In genomic region chr3:165874663-165875489, GRCh38 we compare ENCODE assay signal across 27 cellular contexts. TPM values are rescaled to one million over a fixed set of nuclear protein-coding genes. Genes with fewer than 3 reads are reported as not detected.
A peak's percentile ranks its signal among the peaks of the same experiment; 100 is the strongest.
DNase-seq lines count a peak whose midpoint lies in the region; ATAC-seq and TF ChIP-seq lines count a peak whose summit lies in the region.
"Had no signal": no experiment of that assay in that cellular context is flagged by ENCODE, and none has a peak within 500 bp of the region (broad histone marks: within the 10 kb centered on the region; RNA-seq: fewer than 3 reads in every experiment).

No MANE protein-coding gene starts in this region.

- no CpG with 5 or more reads among the region's 18 CpGs for WGBS in neuronal stem cell (ENCODE audit: extremely low coverage in 2 of 2, insufficient read length in 2 of 2, insufficient replicate concordance in 1 of 2), 2 donors

- no peaks in the 10 kb centered on the region for H3K79me2 ChIP-seq in GM23338 (replicated peaks; ENCODE audit: insufficient read depth)
- H3K79me2 ChIP-seq: parathyroid adenoma had no signal

- peak; percentile 35 to 50 for TF ChIP-seq CTCF in GM23338 (conservative IDR thresholded peaks at IDR 0.05; ENCODE audit: low read depth in 2 of 2)
- no peak for TF ChIP-seq CTCF in WTC11 (IDR thresholded peaks at IDR 0.05)
- no peak for TF ChIP-seq CTCF in omental fat pad (IDR thresholded peaks at IDR 0.05)

- DNase-seq in GM23338 (ENCODE audit: low spot score) (peak; percentile 33), NCI-H2029 (lab: John Stamatoyannopoulos, UW) (peak; percentile 48), WTC11 (ENCODE audit: low spot score) (no peak), omental fat pad (ENCODE audit: low spot score) (no peak), neuronal stem cell (ENCODE audit: low spot score) (no peak), islet precursor cell (no peak), OCI-M2 (lab: John Stamatoyannopoulos, UW; ENCODE audit: unreplicated experiment) (no peak)
- DNase-seq: activated CD4-positive, alpha-beta T cell treated with anti-CD3 and anti-CD28 coated beads, Interleukin-2, amount 50 U/mL, for 4 hours; activated naive CD4-positive, alpha-beta T cell treated with anti-CD3 and anti-CD28 coated beads, Interleukin-2, amount 50 U/mL, for 16 hours; activated T-cell treated with anti-CD3 and anti-CD28 coated beads, Interleukin-2, amount 50 U/mL, for 72 hours; amygdala; COR-L47; GOT3; NCI-H1105 treated with DMSO at 0.1 percent for 48 hours; NCI-H2081 treated with DMSO at 0.1 percent for 48 hours; nephron progenitor cell; spleen; stimulated activated CD4-positive, alpha-beta T cell treated with anti-CD3 and anti-CD28 coated beads, Interleukin-2, amount 100 ng/mL, for 48 hours; substantia nigra; SW 1271 had no signal

- H3K23ac ChIP-seq in neuronal stem cell (ENCODE audit: low read depth, low read length, poor library complexity) = no peak overlapping the region

- no peaks in the 10 kb centered on the region for H3K9me3 ChIP-seq in neuronal stem cell (replicated peaks in 1 of 2; ENCODE audit: control insufficient read depth in 2 of 2, insufficient read depth in 1 of 2, low read depth in 1 of 2, low read length in 2 of 2)
- H3K9me3 ChIP-seq: BLaER1, breast epithelium had no signal

- no peak overlapping the region for H3K27ac Mint-ChIP-seq in GM23338
- H3K27ac Mint-ChIP-seq in WTC11 = no peak overlapping the region
- H3K27ac Mint-ChIP-seq: activated T-cell treated with anti-CD3 and anti-CD28 coated beads, Interleukin-2, amount 50 U/mL, for 72 hours; nephron progenitor cell; stimulated activated effector memory CD8-positive, alpha-beta T cell treated with anti-CD3 and anti-CD28 coated beads, Interleukin-12 subunit alpha, Interleukin-12 subunit beta, amount 100 ng/mL, for 72 hours had no signal

- H4K8ac ChIP-seq in neuronal stem cell (ENCODE audit: low read depth, low read length) = no peak overlapping the region

- H2AK5ac ChIP-seq in neuronal stem cell (ENCODE audit: low read depth, low read length) = no peak overlapping the region

- 0 out of 2 replicates have a peak, but pooled peaks cover 4% of the 10 kb centered on the region for H3K36me3 ChIP-seq in GM23338 (ENCODE audit: insufficient read depth)
- no peaks in the 10 kb centered on the region for H3K36me3 ChIP-seq in neuronal stem cell (replicated peaks in 1 of 2; ENCODE audit: control insufficient read depth in 2 of 2, insufficient read depth in 2 of 2, low read length in 2 of 2)
- H3K36me3 ChIP-seq: BLaER1, breast epithelium, spleen had no signal

- H3K9ac ChIP-seq in neuronal stem cell (ENCODE audit: low read depth, low read length, poor library complexity) = no peak overlapping the region
- H3K9ac ChIP-seq: BLaER1, parathyroid adenoma had no signal

- H2BK15ac ChIP-seq in neuronal stem cell (ENCODE audit: low read length) = no peak overlapping the region

- no peak overlapping the region for H2BK120ac ChIP-seq in neuronal stem cell (ENCODE audit: low read depth, low read length)

- no peaks in the 10 kb centered on the region for H3K79me1 ChIP-seq in neuronal stem cell (ENCODE audit: low read depth, low read length)

- no peak overlapping the region for H3K4me2 ChIP-seq in GM23338
- H3K4me2 ChIP-seq in neuronal stem cell (ENCODE audit: insufficient read depth, low read length, poor library complexity, severe bottlenecking) = no peak overlapping the region
- H3K4me2 ChIP-seq: BLaER1 had no signal

- H3K14ac ChIP-seq in neuronal stem cell (ENCODE audit: low read length) = no peak overlapping the region

- H3K27ac ChIP-seq in GM23338 (ENCODE audit: low read depth) (no peak overlapping the region), neuronal stem cell (replicated peaks; ENCODE audit: low read length) (no peak overlapping the region)
- H3K27ac ChIP-seq: BLaER1, breast epithelium, parathyroid adenoma, spleen had no signal

- H3K4me3 ChIP-seq in GM23338 (no peak overlapping the region), neuronal stem cell (ENCODE audit: low read length in 2 of 2) (no peak overlapping the region)
- H3K4me3 ChIP-seq: BLaER1, breast epithelium, spleen had no signal

- POLR2A ChIA-PET in WTC11 (lab: Charles Lee) = no interaction called here

- no peaks in the 10 kb centered on the region for H4K20me1 ChIP-seq in GM23338 (replicated peaks; ENCODE audit: insufficient read depth)
- H4K20me1 ChIP-seq: BLaER1 had no signal

- H3K4me1 ChIP-seq in GM23338 (ENCODE audit: insufficient read depth) (no peaks in the 10 kb centered on the region), neuronal stem cell (ENCODE audit: control insufficient read depth in 2 of 2, insufficient read depth in 1 of 2, low read depth in 1 of 2, low read length in 2 of 2) (no peaks in the 10 kb centered on the region)
- H3K4me1 ChIP-seq: BLaER1, breast epithelium, parathyroid adenoma, spleen had no signal

- H4K91ac ChIP-seq in neuronal stem cell (ENCODE audit: low read depth, low read length, poor library complexity) = no peak overlapping the region

- H2AFZ ChIP-seq in GM23338 (peak overlapping the region; percentile 63; the same call in 1 of the 2 replicates), neuronal stem cell (ENCODE audit: low read length) (no peak overlapping the region)
- H2AFZ ChIP-seq: parathyroid adenoma had no signal

- H3K4ac ChIP-seq in neuronal stem cell (ENCODE audit: low read length) = no peak overlapping the region

- H3K9me3 Mint-ChIP-seq in GM23338 (peaks cover 16% of the 10 kb centered on the region; the same call in 2 of the 3 replicates), WTC11 (peaks cover 34% of the 10 kb centered on the region)

- no peak overlapping the region for H2BK12ac ChIP-seq in neuronal stem cell (ENCODE audit: low read length)

- H3K9me2 ChIP-seq in GM23338 (ENCODE audit: insufficient read depth) = peaks cover 7% of the 10 kb centered on the region; the same call in 1 of the 2 replicates

- H3K18ac ChIP-seq in neuronal stem cell (ENCODE audit: low read length) = no peak overlapping the region

- no peaks in the 10 kb centered on the region for H3K27me3 Mint-ChIP-seq in GM23338 (ENCODE audit: insufficient read depth, low read depth, poor library complexity)
- peaks cover 3% of the 10 kb centered on the region; the same call in 1 of the 2 replicates for H3K27me3 Mint-ChIP-seq in WTC11 (ENCODE audit: low read depth)

- CTCF ChIA-PET in WTC11 (lab: Charles Lee) = interaction anchor here (1.0 to 1.2 kb wide), 2 partner anchors 21 to 56 kb away, joined by 3 read pairs; no protein-coding TSS in a partner anchor

- no peak overlapping the region for H2BK5ac ChIP-seq in neuronal stem cell (ENCODE audit: low read length)

- H3F3A ChIP-seq in GM23338 (replicated peaks; ENCODE audit: low read depth) = no peaks in the 10 kb centered on the region

- H3K36me3 Mint-ChIP-seq in GM23338 (ENCODE audit: low read depth) = peaks cover 9% of the 10 kb centered on the region; the same call in 1 of the 3 replicates
- peaks cover 15% of the 10 kb centered on the region for H3K36me3 Mint-ChIP-seq in WTC11
- H3K36me3 Mint-ChIP-seq: stimulated activated effector memory CD8-positive, alpha-beta T cell treated with anti-CD3 and anti-CD28 coated beads, Interleukin-12 subunit alpha, Interleukin-12 subunit beta, amount 100 ng/mL, for 72 hours had no signal

- peak; percentile 28; the same call in 1 of the 3 replicates for ATAC-seq in GM23338
- peak; percentile 84 for ATAC-seq in WTC11
- peak; percentile 37 for ATAC-seq in omental fat pad (ENCODE audit: low FRiP score)
- ATAC-seq in HG03571 (IDR thresholded peaks at IDR 0.05; ENCODE audit: unreplicated experiment) = no peak
- ATAC-seq: activated T-cell treated with anti-CD3 and anti-CD28 coated beads, Interleukin-2, amount 50 U/mL, for 72 hours; right cardiac atrium; Right ventricle myocardium inferior; stimulated activated effector memory CD8-positive, alpha-beta T cell treated with anti-CD3 and anti-CD28 coated beads, Interleukin-12 subunit alpha, Interleukin-12 subunit beta, amount 100 ng/mL, for 72 hours had no signal

- H3K4me3 Mint-ChIP-seq in GM23338 (no peak overlapping the region), WTC11 (no peak overlapping the region)
- H3K4me3 Mint-ChIP-seq: activated T-cell treated with anti-CD3 and anti-CD28 coated beads, Interleukin-2, amount 50 U/mL, for 72 hours; nephron progenitor cell; stimulated activated effector memory CD8-positive, alpha-beta T cell treated with anti-CD3 and anti-CD28 coated beads, Interleukin-12 subunit alpha, Interleukin-12 subunit beta, amount 100 ng/mL, for 72 hours had no signal

- H3K27me3 ChIP-seq in GM23338 (ENCODE audit: insufficient read depth) = no peaks in the 10 kb centered on the region
- no peaks in the 10 kb centered on the region for H3K27me3 ChIP-seq in neuronal stem cell (ENCODE audit: control insufficient read depth in 3 of 3, insufficient read depth in 3 of 3, low read depth in 1 of 3, low read length in 3 of 3)
- H3K27me3 ChIP-seq: BLaER1, breast epithelium, spleen had no signal

- H3K4me1 Mint-ChIP-seq in GM23338 (no peaks in the 10 kb centered on the region), WTC11 (peaks cover 8% of the 10 kb centered on the region; the same call in 1 of the 2 replicates)
- H3K4me1 Mint-ChIP-seq: nephron progenitor cell; stimulated activated effector memory CD8-positive, alpha-beta T cell treated with anti-CD3 and anti-CD28 coated beads, Interleukin-12 subunit alpha, Interleukin-12 subunit beta, amount 100 ng/mL, for 72 hours had no signal

TF ChIP-seq in GM23338, 12 proteins besides CTCF, POLR2A, EP300 and RAD21 (continues in another document):
- TF ChIP-seq ZNF114 (CRISPR knock-in tag; IDR thresholded peaks at IDR 0.05) = no peak

TF ChIP-seq in WTC11, 78 proteins besides CTCF, POLR2A, EP300 and RAD21:
- 0 out of 2 replicates have a peak, but pooled peaks have one; percentile 24 for TF ChIP-seq NFE2L1 (CRISPR knock-in tag; IDR thresholded peaks at IDR 0.05)
- no peak for TF ChIP-seq FOXP1 (CRISPR knock-in tag; IDR thresholded peaks at IDR 0.05; ENCODE audit: borderline replicate concordance)

RNA-seq across cellular contexts. Expression of gene BCHE, which starts 37.7 kb away (rescaled TPM):
- 0.58 and 0.73 TPM in 2 replicates for total RNA-seq in GM23338 (2014; rRNA removed; shearing (Covaris generic))
- 0.92 and 1.1 TPM in 2 replicates for polyA plus RNA-seq in GM23338 (2016; fragmentation: Nextera tagmentation; extraction: Ambion mirVana)
- total RNA-seq in WTC11 (2021) (1.7 to 2.3 TPM (median 2.2 TPM) in 3 replicates), omental fat pad (100 to 1,000 TPM in 1 of 4 donors, 10 to 100 TPM in 3; 17.8 to 205 (median 33.4) TPM)
- 11.1 TPM for polyA plus RNA-seq in neuronal stem cell (2013, experiment 1 of 2)
- polyA plus RNA-seq in neuronal stem cell (2013, experiment 2 of 2) = 11.9 TPM
- total RNA-seq: activated T-cell treated with anti-CD3 and anti-CD28 coated beads, Interleukin-2, amount 50 U/mL, for 72 hours had no signal

Comparison
In these comparisons a context has a peak if more than half of its experiments do, and no peak if none do; other contexts are left out.
1. DNase-seq: peak in GM23338 (single experiment) and NCI-H2029 (single experiment); none in WTC11 (single experiment), omental fat pad (single experiment), neuronal stem cell (single experiment), islet precursor cell (single experiment) and OCI-M2 (single experiment).
2. CTCF ChIP-seq: peak in GM23338 (2 of 2); none in WTC11 (single experiment) and omental fat pad (0 of 3).